In the genomic region with DNA sequence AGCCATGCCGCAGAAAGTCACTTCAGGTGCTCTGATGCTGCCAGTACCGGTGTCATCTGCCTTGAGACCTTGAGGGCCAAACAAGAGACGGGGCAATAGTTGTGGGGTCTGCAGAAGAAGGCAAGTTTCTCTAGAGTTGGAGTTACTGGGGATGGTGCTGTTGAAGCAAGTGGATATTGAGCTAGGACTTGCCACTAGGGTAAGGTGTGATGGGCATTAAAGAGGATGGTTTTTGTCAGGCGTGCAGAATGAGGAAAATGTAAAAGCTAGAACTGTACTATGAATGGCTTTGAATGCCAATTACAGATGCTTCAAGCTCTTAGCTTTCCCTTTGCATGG, we compare ENCODE assay signal across 12 cellular contexts.
DNase-seq lines count a peak whose midpoint lies in the region; ATAC-seq and TF ChIP-seq lines count a peak whose summit lies in the region.
"Had no signal": no experiment of that assay in that cellular context is flagged by ENCODE, and none has a peak within 500 bp of the region (broad histone marks: within the 10 kb centered on the region; RNA-seq: fewer than 3 reads in every experiment).

No MANE protein-coding gene starts in this region.

- peaks cover 2% of the 10 kb centered on the region in 2 donors for H3K36me3 Mint-ChIP-seq in activated T-cell treated with anti-CD3 and anti-CD28 coated beads, Interleukin-2, amount 50 U/mL, for 72 hours (ENCODE audit: insufficient read depth in 2 of 2)
- no peaks in the 10 kb centered on the region for H3K36me3 Mint-ChIP-seq in activated CD4-positive, alpha-beta memory T cell treated with anti-CD3 and anti-CD28 coated beads for 36 hours
- peaks cover 4% of the 10 kb centered on the region for H3K36me3 Mint-ChIP-seq in endodermal cell (ENCODE audit: low read depth)

- no peaks in the 10 kb centered on the region for H3K36me3 ChIP-seq in lung (ENCODE audit: control insufficient read depth in 2 of 2, insufficient read depth in 2 of 2, low read length in 2 of 2)
- peaks cover 12% of the 10 kb centered on the region for H3K36me3 ChIP-seq in endodermal cell (ENCODE audit: control insufficient read depth, insufficient read depth, low read length)

- ATAC-seq in activated T-cell treated with anti-CD3 and anti-CD28 coated beads, Interleukin-2, amount 50 U/mL, for 72 hours (replicated peaks in 1 of 2) = no peak
- ATAC-seq in lung (ENCODE audit: insufficient read depth, low FRiP score) = no peak
- ATAC-seq in HG03135 (IDR thresholded peaks at IDR 0.05; ENCODE audit: unreplicated experiment) = no peak

- 80 to 88% methylated on average over 4 of the region's 4 CpGs for WGBS in lung, 2 donors
- WGBS in endodermal cell (ENCODE audit: insufficient coverage in 1 of 2, insufficient read length in 1 of 2), 2 experiments = 93 to 96% methylated on average over 4 of the region's 4 CpGs

- DNase-seq in activated T-cell treated with anti-CD3 and anti-CD28 coated beads, Interleukin-2, amount 50 U/mL, for 72 hours = peak in 1 of 2 donors; percentile 12
- no peak for DNase-seq in activated T-cell treated with anti-CD3 and anti-CD28 coated beads, Interleukin-2, amount 50 U/mL, for 1 hour
- no peak for DNase-seq in activated CD4-positive, alpha-beta memory T cell treated with anti-CD3 and anti-CD28 coated beads for 36 hours
- no peak for DNase-seq in lung (ENCODE audit: low spot score)
- DNase-seq in substantia nigra (lab: John Stamatoyannopoulos, UW) = no peak
- no peak for DNase-seq in NCI-H446 (lab: John Stamatoyannopoulos, UW)
- no peak for DNase-seq in endodermal cell
- DNase-seq: activated CD8-positive, alpha-beta memory T cell treated with anti-CD3 and anti-CD28 coated beads, Interleukin-2, amount 50 U/mL, for 48 hours; DMS53; effector CD8-positive, alpha-beta T cell; stimulated activated CD4-positive, alpha-beta T cell treated with anti-CD3 and anti-CD28 coated beads, Interleukin-12 subunit alpha, Interleukin-12 subunit beta, amount 100 ng/mL, for 4 hours had no signal

- intact Hi-C loops in activated CD4-positive, alpha-beta memory T cell treated with anti-CD3 and anti-CD28 coated beads for 36 hours (cut with micrococcal nuclease) = loop anchor here (2.0 kb wide), 1 partner anchor 29 kb away; no protein-coding TSS in a partner anchor

- no peaks in the 10 kb centered on the region for H3K27me3 Mint-ChIP-seq in activated T-cell treated with anti-CD3 and anti-CD28 coated beads, Interleukin-2, amount 50 U/mL, for 72 hours (ENCODE audit: low read depth)
- no peaks in the 10 kb centered on the region for H3K27me3 Mint-ChIP-seq in activated CD4-positive, alpha-beta memory T cell treated with anti-CD3 and anti-CD28 coated beads for 36 hours
- H3K27me3 Mint-ChIP-seq in endodermal cell (ENCODE audit: insufficient read depth) = no peaks in the 10 kb centered on the region

- peak overlapping the region; percentile 45 to 61 for H3K4me3 Mint-ChIP-seq in activated T-cell treated with anti-CD3 and anti-CD28 coated beads, Interleukin-2, amount 50 U/mL, for 72 hours
- peak overlapping the region; percentile 2 for H3K4me3 Mint-ChIP-seq in activated CD4-positive, alpha-beta memory T cell treated with anti-CD3 and anti-CD28 coated beads for 36 hours
- H3K4me3 Mint-ChIP-seq in endodermal cell = no peak overlapping the region

- POLR2A ChIA-PET in activated CD4-positive, alpha-beta memory T cell treated with anti-CD3 and anti-CD28 coated beads for 36 hours (lab: Charles Lee) = interaction anchor here (0.8 kb wide), 1 partner anchor 12 kb away, joined by 3 read pairs; no protein-coding TSS in a partner anchor

- H3K9me3 ChIP-seq in lung (ENCODE audit: control insufficient read depth in 2 of 2, insufficient read depth in 1 of 2, low read length in 1 of 2) = no peaks in the 10 kb centered on the region
- H3K9me3 ChIP-seq in endodermal cell (ENCODE audit: control insufficient read depth, low read length) = no peaks in the 10 kb centered on the region

- H3K4me1 Mint-ChIP-seq in activated T-cell treated with anti-CD3 and anti-CD28 coated beads, Interleukin-2, amount 50 U/mL, for 72 hours (ENCODE audit: low read depth) = peaks cover 92% of the 10 kb centered on the region
- peaks cover 87% of the 10 kb centered on the region for H3K4me1 Mint-ChIP-seq in activated CD4-positive, alpha-beta memory T cell treated with anti-CD3 and anti-CD28 coated beads for 36 hours (ENCODE audit: low read depth)
- peaks cover 25% of the 10 kb centered on the region for H3K4me1 Mint-ChIP-seq in endodermal cell

- peak overlapping the region; percentile 44 to 53 for H3K27ac ChIP-seq in lung (ENCODE audit: low read depth in 1 of 2, low read length in 1 of 2)
- peak overlapping the region; percentile 23 for H3K27ac ChIP-seq in substantia nigra (ENCODE audit: low read depth, low read length, poor library complexity, severe bottlenecking)
- no peak overlapping the region for H3K27ac ChIP-seq in endodermal cell (ENCODE audit: low read depth, low read length)

- H3K4me3 ChIP-seq in lung (no peak overlapping the region), endodermal cell (ENCODE audit: low read length) (no peak overlapping the region)

- CTCF ChIA-PET in activated CD4-positive, alpha-beta memory T cell treated with anti-CD3 and anti-CD28 coated beads for 36 hours (lab: Charles Lee) = no interaction called here

- H3K27me3 ChIP-seq in lung (ENCODE audit: control insufficient read depth, insufficient read depth) (no peaks in the 10 kb centered on the region), endodermal cell (ENCODE audit: control insufficient read depth, insufficient read depth, low read length, poor library complexity, severe bottlenecking) (no peaks in the 10 kb centered on the region)

- peaks cover 0 to 2% of the 10 kb centered on the region in 2 donors for H3K9me3 Mint-ChIP-seq in activated T-cell treated with anti-CD3 and anti-CD28 coated beads, Interleukin-2, amount 50 U/mL, for 72 hours
- H3K9me3 Mint-ChIP-seq in activated CD4-positive, alpha-beta memory T cell treated with anti-CD3 and anti-CD28 coated beads for 36 hours = no peaks in the 10 kb centered on the region
- H3K9me3 Mint-ChIP-seq in endodermal cell = no peaks in the 10 kb centered on the region

- H3K9ac ChIP-seq in endodermal cell (ENCODE audit: extremely low read depth, low read length, poor library complexity, severe bottlenecking) = no peak overlapping the region

- H3K4me1 ChIP-seq in lung (ENCODE audit: control insufficient read depth in 2 of 2, insufficient read depth in 2 of 2, low read length in 2 of 2) (peaks cover 9 to 26% of the 10 kb centered on the region in 2 donors), endodermal cell (ENCODE audit: control insufficient read depth, insufficient read depth, low read length) (no peaks in the 10 kb centered on the region)

- TF ChIP-seq CTCF in lung (IDR thresholded peaks at IDR 0.05; ENCODE audit: control extremely low read depth, extremely low read depth) (no peak), endodermal cell (conservative IDR thresholded peaks at IDR 0.05) (no peak)

- H3K27ac Mint-ChIP-seq in activated T-cell treated with anti-CD3 and anti-CD28 coated beads, Interleukin-2, amount 50 U/mL, for 72 hours = peak overlapping the region; percentile 36
- peak overlapping the region; percentile 21 for H3K27ac Mint-ChIP-seq in activated CD4-positive, alpha-beta memory T cell treated with anti-CD3 and anti-CD28 coated beads for 36 hours
- no peak overlapping the region for H3K27ac Mint-ChIP-seq in endodermal cell
